In genomic region chr19:18006895-18007604, GRCh38 we compare ENCODE assay signal across 8 cellular contexts. TPM values are rescaled to one million over a fixed set of nuclear protein-coding genes. Genes with fewer than 3 reads are reported as not detected.
DNase-seq lines count a peak whose midpoint lies in the region; ATAC-seq lines count a peak whose summit lies in the region.

No MANE protein-coding gene starts in this region.

- ATAC-seq in HG02642 (IDR thresholded peaks at IDR 0.05; ENCODE audit: poor library complexity, unreplicated experiment): peak; percentile 62
- peak; percentile 72 for ATAC-seq in activated CD4-positive, alpha-beta T cell treated with anti-CD3 and anti-CD28 coated beads for 36 hours
- peak; percentile 85 for ATAC-seq in left colon
- ATAC-seq in HG03457 (IDR thresholded peaks at IDR 0.05; ENCODE audit: unreplicated experiment): no peak

- peak overlapping the region; percentile 73 for H3K4me3 Mint-ChIP-seq in activated CD4-positive, alpha-beta T cell treated with anti-CD3 and anti-CD28 coated beads for 36 hours

- intact Hi-C loops in activated CD4-positive, alpha-beta T cell treated with anti-CD3 and anti-CD28 coated beads for 36 hours (cut with DNase I, micrococcal nuclease): loop anchor here (1.0 to 10.0 kb wide), 8 partner anchors 38 to 246 kb away; partner anchors contain the start of gene PIK3R2 (in 1 of the 2)
- intact Hi-C loops in left colon (cut with DNase I, micrococcal nuclease): loop anchor here (5.0 kb wide), 1 partner anchor 50 kb away; no protein-coding TSS in a partner anchor

- H3K9me3 Mint-ChIP-seq in activated CD4-positive, alpha-beta T cell treated with anti-CD3 and anti-CD28 coated beads for 36 hours (ENCODE audit: low read depth): no peaks in the 10 kb centered on the region

- no peaks in the 10 kb centered on the region for H3K27me3 Mint-ChIP-seq in activated CD4-positive, alpha-beta T cell treated with anti-CD3 and anti-CD28 coated beads for 36 hours

- peaks cover 29% of the 10 kb centered on the region for H3K36me3 Mint-ChIP-seq in activated CD4-positive, alpha-beta T cell treated with anti-CD3 and anti-CD28 coated beads for 36 hours (ENCODE audit: low read depth)

- peak overlapping the region; percentile 81 for H3K27ac Mint-ChIP-seq in activated CD4-positive, alpha-beta T cell treated with anti-CD3 and anti-CD28 coated beads for 36 hours

- CTCF ChIA-PET in activated CD4-positive, alpha-beta T cell treated with anti-CD3 and anti-CD28 coated beads for 36 hours (lab: Charles Lee): interaction anchor here (0.9 to 6.0 kb wide), 12 partner anchors 11 to 154 kb away, joined by 3 to 71 read pairs (median 5); partner anchors contain the start of gene CCDC124

- peak overlapping the region; percentile 94 for H3K27ac ChIP-seq in cingulate gyrus (ENCODE audit: low read depth, low read length)

- POLR2A ChIA-PET in activated CD4-positive, alpha-beta T cell treated with anti-CD3 and anti-CD28 coated beads for 36 hours (lab: Charles Lee): no interaction called here

- H3K4me1 Mint-ChIP-seq in activated CD4-positive, alpha-beta T cell treated with anti-CD3 and anti-CD28 coated beads for 36 hours: peaks cover 31% of the 10 kb centered on the region

- in situ Hi-C loops in G401 (cut with HindIII; ENCODE audit: low sequenced_read_pairs): no loop called here

- DNase-seq in G401 (ENCODE audit: low spot score): peak; percentile 66
- DNase-seq in NCI-H2196 (lab: John Stamatoyannopoulos, UW; ENCODE audit: unreplicated experiment): peak; percentile 86
- peak; percentile 89 for DNase-seq in activated CD4-positive, alpha-beta T cell treated with anti-CD3 and anti-CD28 coated beads for 36 hours
- peak; percentile 70 to 86 for DNase-seq in left colon
- peak; percentile 77 to 83 for DNase-seq in stimulated activated CD4-positive, alpha-beta T cell treated with anti-CD3 and anti-CD28 coated beads, Interleukin-1b, Interleukin-23, amount 100 ng/mL, for 4 hours (ENCODE audit: low read depth in 2 of 2)

RNA-seq across cellular contexts. Expression of gene ARRDC2, which starts 0.9 kb away (rescaled TPM):
- 19.1 and 26.0 TPM in 2 replicates for total RNA-seq in G401 (2014; rRNA removed; shearing (Covaris generic))
- total RNA-seq in activated CD4-positive, alpha-beta T cell treated with anti-CD3 and anti-CD28 coated beads for 36 hours: 10 to 100 TPM; 13.5 to 21.7 TPM
- 10 to 100 TPM; 21.0 to 27.7 TPM for total RNA-seq in left colon

RNA-seq across cellular contexts. Expression of gene KCNN1, which starts 40.1 kb away (rescaled TPM):
- total RNA-seq in G401 (2014; rRNA removed; shearing (Covaris generic)): 13.2 and 16.0 TPM in 2 replicates
- under 1 TPM in 1 of 2 experiments, not detected in 1; 0.05 TPM for total RNA-seq in activated CD4-positive, alpha-beta T cell treated with anti-CD3 and anti-CD28 coated beads for 36 hours
- total RNA-seq in left colon: under 1 TPM in 1 of 2 donors, not detected in 1; 0.14 TPM

Comparison
In these comparisons a context has a peak if more than half of its experiments do, and no peak if none do; other contexts are left out.
1. RNA of gene KCNN1, which starts 40.1 kb away (total RNA-seq): 13.2 to 16.0 TPM in G401; 0.14 TPM in left colon and 0.05 TPM in activated CD4-positive, alpha-beta T cell treated with anti-CD3 and anti-CD28 coated beads for 36 hours; every median in the first group is over 10 times any median in the second.
2. Peak in every context shown above with its lines, with median percentiles within 50 percentile points of each other: DNase-seq.